ENCODE assay signal across 5 cellular contexts in the genomic region with DNA sequence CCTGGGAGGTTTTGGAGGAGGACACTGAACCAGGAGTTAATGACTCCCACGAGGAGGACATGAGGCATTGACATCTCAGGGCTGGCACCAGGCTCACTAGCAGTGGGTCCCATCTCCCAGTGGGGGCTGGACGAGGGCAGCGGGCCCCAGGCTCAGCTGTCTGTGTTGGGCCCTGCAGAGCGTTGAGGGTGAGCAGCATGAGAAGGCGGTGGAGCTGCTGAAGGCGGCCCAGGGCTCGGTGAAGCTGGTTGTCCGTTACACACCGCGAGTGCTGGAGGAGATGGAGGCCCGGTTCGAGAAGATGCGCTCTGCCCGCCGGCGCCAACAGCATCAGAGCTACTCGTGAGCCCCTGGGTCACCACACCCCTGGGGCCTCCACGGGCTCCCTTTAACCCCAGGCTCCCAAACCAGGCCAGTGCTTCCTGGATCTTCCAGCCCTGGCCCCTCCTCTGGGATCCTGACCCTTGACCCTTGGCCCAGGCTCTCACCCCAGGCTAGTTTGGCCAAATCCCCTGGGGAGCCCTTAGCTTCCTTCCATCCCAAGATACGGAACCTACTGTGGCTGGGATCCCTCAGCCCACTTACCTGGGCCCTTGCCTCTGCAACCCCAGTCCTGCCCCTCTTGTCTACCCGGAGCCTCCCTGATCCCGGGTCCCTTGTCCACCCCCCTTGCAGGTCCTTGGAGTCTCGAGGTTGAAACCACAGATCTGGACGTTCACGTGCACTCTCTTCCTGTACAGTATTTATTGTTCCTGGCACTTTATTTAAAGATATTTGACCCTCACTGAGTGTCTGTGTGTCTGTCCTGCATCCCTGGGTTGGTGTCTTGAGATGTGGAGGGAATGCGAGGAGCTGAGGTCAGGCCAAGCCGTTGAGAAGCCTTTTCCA. TPM values are rescaled to one million over a fixed set of nuclear protein-coding genes. Genes with fewer than 3 reads are reported as not detected.
DNase-seq lines count a peak whose midpoint lies in the region; TF ChIP-seq lines count a peak whose summit lies in the region.

No MANE protein-coding gene starts in this region.

- H3K9me3 ChIP-seq in SJSA1 (replicated peaks) (peaks cover 3% of the 10 kb centered on the region), stomach smooth muscle (ENCODE audit: control insufficient read depth in 2 of 2, low read length in 2 of 2) (no peaks in the 10 kb centered on the region)

- no peak for DNase-seq in SJSA1 (ENCODE audit: low read depth in 1 of 2, low spot score in 2 of 2)
- DNase-seq in fibroblast of villous mesenchyme (ENCODE audit: low read depth) = no peak
- no peak for DNase-seq in stimulated activated CD4-positive, alpha-beta T cell treated with anti-CD3 and anti-CD28 coated beads, Interleukin-1b, Interleukin-23, amount 100 ng/mL, for 48 hours
- DNase-seq in effector CD8-positive, alpha-beta T cell (lab: John Stamatoyannopoulos, UW) = no peak

- H3K27ac ChIP-seq in SJSA1 = peak overlapping the region; percentile 76; the same call in 1 of the 2 replicates
- H3K27ac ChIP-seq in stomach smooth muscle (ENCODE audit: low read length) = peak overlapping the region; percentile 84

- no peak for TF ChIP-seq CTCF in fibroblast of villous mesenchyme (IDR thresholded peaks at IDR 0.05; ENCODE audit: insufficient read depth, low read depth, low read length)

- H3K4me3 ChIP-seq in SJSA1 = peak overlapping the region; percentile 58
- peak overlapping the region; percentile 68 for H3K4me3 ChIP-seq in fibroblast of villous mesenchyme (ENCODE audit: low read depth, low read length)
- H3K4me3 ChIP-seq in stomach smooth muscle (ENCODE audit: low read length in 2 of 2) = peak overlapping the region; percentile 76 to 78

- peak overlapping the region; percentile 42 to 74 for H3K9ac ChIP-seq in stomach smooth muscle (ENCODE audit: low read length in 2 of 2)

- peaks cover 38% of the 10 kb centered on the region for H3K4me1 ChIP-seq in SJSA1 (replicated peaks)
- peaks cover 32% of the 10 kb centered on the region for H3K4me1 ChIP-seq in stomach smooth muscle (ENCODE audit: control insufficient read depth, insufficient read depth, low read length)

- H3K27me3 ChIP-seq in SJSA1 (replicated peaks) = peaks cover 8% of the 10 kb centered on the region
- H3K27me3 ChIP-seq in stomach smooth muscle (ENCODE audit: control insufficient read depth in 1 of 2, insufficient read depth in 2 of 2, low read length in 2 of 2) = no peaks in the 10 kb centered on the region

- H3K36me3 ChIP-seq in SJSA1 = peaks cover 9% of the 10 kb centered on the region
- peaks cover 0 to 3% of the 10 kb centered on the region in 2 donors for H3K36me3 ChIP-seq in stomach smooth muscle (ENCODE audit: control insufficient read depth in 2 of 2, insufficient read depth in 2 of 2, low read length in 2 of 2)

RNA-seq across cellular contexts. Expression of gene C19orf73, which starts 1.0 kb away (rescaled TPM):
- 4.3 TPM in 1 of 2 replicates, not detected in the other for total RNA-seq in SJSA1 (2014; rRNA removed; shearing (Covaris generic))
- total RNA-seq in fibroblast of villous mesenchyme = 0.32 TPM in 1 of 2 replicates, not detected in the other

RNA-seq across cellular contexts. Expression of gene PPFIA3, which starts 1.4 kb away (rescaled TPM):
- 3.4 and 3.6 TPM in 2 replicates for total RNA-seq in SJSA1 (2014; rRNA removed; shearing (Covaris generic))
- total RNA-seq in fibroblast of villous mesenchyme = 1.6 and 2.2 TPM in 2 replicates

RNA-seq across cellular contexts. Expression of gene LIN7B, which starts 3.8 kb away (rescaled TPM):
- 15.9 and 21.6 TPM in 2 replicates for total RNA-seq in SJSA1 (2014; rRNA removed; shearing (Covaris generic))
- 4.8 and 6.5 TPM in 2 replicates for total RNA-seq in fibroblast of villous mesenchyme

RNA-seq across cellular contexts. Expression of gene SNRNP70, which starts 32.7 kb away (rescaled TPM):
- total RNA-seq in SJSA1 (2014; rRNA removed; shearing (Covaris generic)) = 151 and 188 TPM in 2 replicates
- total RNA-seq in fibroblast of villous mesenchyme = 117 and 197 TPM in 2 replicates

RNA-seq across cellular contexts. Expression of gene HRC, which starts 37.3 kb away (rescaled TPM):
- total RNA-seq in SJSA1 (2014; rRNA removed; shearing (Covaris generic)) = not detected in 2 replicates
- total RNA-seq in fibroblast of villous mesenchyme = under 0.01 TPM in 1 of 2 replicates, not detected in the other
